ENCODE assay signal across 8 cellular contexts in genomic region chr2:175437167-175437566, GRCh38.
"Had no signal": no experiment of that assay in that cellular context is flagged by ENCODE, and none has a peak within 500 bp of the region (broad histone marks: within the 10 kb centered on the region; RNA-seq: fewer than 3 reads in every experiment).

No MANE protein-coding gene starts in this region.

- DNase-seq: GDM1, GF-D8 had no signal

- FAIRE-seq: G401.6, GM12878, GM12891, GM12892, GM18507, GM19239 had no signal

- H3K4me3 ChIP-seq: GM12878 had no signal

- ATAC-seq: GM12878 had no signal
